In the genomic region with DNA sequence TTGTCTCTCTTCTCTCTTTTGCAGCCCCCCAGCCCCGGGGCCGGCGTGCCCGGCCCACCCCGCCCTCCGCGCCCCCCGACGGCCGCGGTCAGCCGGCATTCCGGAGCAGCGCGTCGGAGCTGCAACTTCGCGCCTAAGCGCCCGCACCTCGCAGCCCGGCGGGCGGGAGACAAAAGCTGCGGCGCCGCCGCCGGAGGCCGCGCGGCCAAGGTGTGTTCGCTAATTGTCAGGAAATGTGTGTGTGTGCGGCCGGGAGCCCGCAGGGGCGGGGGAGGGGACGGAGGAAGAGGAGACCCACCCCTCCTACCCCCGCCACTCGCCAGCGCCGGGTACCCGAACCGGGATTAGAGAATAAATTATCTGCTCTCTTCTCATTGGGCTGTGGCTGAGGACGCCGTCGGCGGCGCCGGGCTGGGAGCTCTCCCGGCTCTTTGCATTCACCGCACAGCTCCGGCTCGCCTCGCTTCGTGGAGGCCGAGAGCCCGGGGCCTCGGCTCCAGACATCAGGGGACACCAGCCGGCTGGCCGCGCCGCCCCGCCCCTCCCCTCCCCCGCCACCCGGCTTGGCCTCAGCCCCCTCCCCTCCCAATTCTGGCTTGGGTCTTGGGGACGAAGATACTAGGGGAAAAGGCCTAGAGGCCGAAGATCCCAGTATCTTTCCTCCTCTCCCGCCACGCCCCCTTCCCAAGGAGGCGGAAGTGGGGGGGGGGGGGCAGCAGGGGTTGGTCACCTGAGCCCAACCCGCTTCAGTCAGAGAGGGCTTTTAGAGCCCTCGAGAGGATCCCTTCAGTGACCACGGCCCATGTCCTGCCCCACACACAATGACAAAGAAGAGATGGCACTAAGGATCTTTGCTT, we compare ENCODE assay signal across 1 cellular context.
TF ChIP-seq lines count a peak whose summit lies in the region.

No MANE protein-coding gene starts in this region.

TF ChIP-seq in H1, 55 proteins besides CTCF, POLR2A, EP300 and RAD21:
- TF ChIP-seq BCL11A (IDR thresholded peaks at IDR 0.05; ENCODE audit: low read depth in 2 of 2, low read length in 2 of 2) (no peak), CHD1 (IDR thresholded peaks at IDR 0.05; ENCODE audit: low read depth, low read length) (no peak), BRCA1 (IDR thresholded peaks at IDR 0.05; ENCODE audit: low read depth, low read length) (no peak), TBP (IDR thresholded peaks at IDR 0.05; ENCODE audit: low read depth, low read length) (peak; percentile 52), TAF7 (optimal IDR thresholded peaks at IDR 0.05; ENCODE audit: borderline replicate concordance, low read depth, low read length) (peak; percentile 62), CBX5 (IDR thresholded peaks at IDR 0.05; ENCODE audit: low read depth, low read length) (no peak), RNF2 (IDR thresholded peaks at IDR 0.05; ENCODE audit: borderline replicate concordance, low read depth, low read length, missing control alignments, poor library complexity, severe bottlenecking) (no peak), MAX (IDR thresholded peaks at IDR 0.05) (0 out of 2 replicates have a peak, but pooled peaks have one; percentile 20), SP4 (IDR thresholded peaks at IDR 0.05; ENCODE audit: low read length) (no peak), TAF1 (IDR thresholded peaks at IDR 0.05; ENCODE audit: low read depth, low read length) (peak; percentile 66), PHF8 (conservative IDR thresholded peaks at IDR 0.05; ENCODE audit: low read depth, low read length) (no peak), SIRT6 (IDR thresholded peaks at IDR 0.05; ENCODE audit: low read length) (no peak), ASH2L (IDR thresholded peaks at IDR 0.05; ENCODE audit: low read length) (no peak), KDM4A (IDR thresholded peaks at IDR 0.05; ENCODE audit: low read depth, low read length, severe bottlenecking) (peak; percentile 1), CREB1 (IDR thresholded peaks at IDR 0.05) (0 out of 2 replicates have a peak, but pooled peaks have one; percentile 7), SP2 (IDR thresholded peaks at IDR 0.05; ENCODE audit: low read length) (no peak), EZH2 (IDR thresholded peaks at IDR 0.05; ENCODE audit: low read depth, low read length, severe bottlenecking) (no peak), KDM1A (IDR thresholded peaks at IDR 0.05; ENCODE audit: borderline replicate concordance, low read length) (no peak), YY1 (IDR thresholded peaks at IDR 0.05; ENCODE audit: low read depth, low read length) (no peak), KDM5A (IDR thresholded peaks at IDR 0.05; ENCODE audit: low read length) (no peak), GABPA (IDR thresholded peaks at IDR 0.05; ENCODE audit: borderline replicate concordance, insufficient read depth, low read length) (no peak), POLR2AphosphoS5 (IDR thresholded peaks at IDR 0.05; ENCODE audit: low read depth, low read length) (peak; percentile 16; the same call in 1 of the 2 replicates), EGR1 (IDR thresholded peaks at IDR 0.05; ENCODE audit: borderline replicate concordance, low read depth, low read length) (0 out of 2 replicates have a peak, but pooled peaks have one; percentile 14)
- TF ChIP-seq, protein P1, sequence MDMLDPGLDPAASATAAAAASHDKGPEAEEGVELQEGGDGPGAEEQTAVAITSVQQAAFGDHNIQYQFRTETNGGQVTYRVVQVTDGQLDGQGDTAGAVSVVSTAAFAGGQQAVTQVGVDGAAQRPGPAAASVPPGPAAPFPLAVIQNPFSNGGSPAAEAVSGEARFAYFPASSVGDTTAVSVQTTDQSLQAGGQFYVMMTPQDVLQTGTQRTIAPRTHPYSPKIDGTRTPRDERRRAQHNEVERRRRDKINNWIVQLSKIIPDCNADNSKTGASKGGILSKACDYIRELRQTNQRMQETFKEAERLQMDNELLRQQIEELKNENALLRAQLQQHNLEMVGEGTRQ (IDR thresholded peaks at IDR 0.05; ENCODE audit: low read length) = no peak
- TF ChIP-seq, protein P2, sequence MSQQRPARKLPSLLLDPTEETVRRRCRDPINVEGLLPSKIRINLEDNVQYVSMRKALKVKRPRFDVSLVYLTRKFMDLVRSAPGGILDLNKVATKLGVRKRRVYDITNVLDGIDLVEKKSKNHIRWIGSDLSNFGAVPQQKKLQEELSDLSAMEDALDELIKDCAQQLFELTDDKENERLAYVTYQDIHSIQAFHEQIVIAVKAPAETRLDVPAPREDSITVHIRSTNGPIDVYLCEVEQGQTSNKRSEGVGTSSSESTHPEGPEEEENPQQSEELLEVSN (IDR thresholded peaks at IDR 0.05) = peak; percentile 60
- TF ChIP-seq, protein P3, sequence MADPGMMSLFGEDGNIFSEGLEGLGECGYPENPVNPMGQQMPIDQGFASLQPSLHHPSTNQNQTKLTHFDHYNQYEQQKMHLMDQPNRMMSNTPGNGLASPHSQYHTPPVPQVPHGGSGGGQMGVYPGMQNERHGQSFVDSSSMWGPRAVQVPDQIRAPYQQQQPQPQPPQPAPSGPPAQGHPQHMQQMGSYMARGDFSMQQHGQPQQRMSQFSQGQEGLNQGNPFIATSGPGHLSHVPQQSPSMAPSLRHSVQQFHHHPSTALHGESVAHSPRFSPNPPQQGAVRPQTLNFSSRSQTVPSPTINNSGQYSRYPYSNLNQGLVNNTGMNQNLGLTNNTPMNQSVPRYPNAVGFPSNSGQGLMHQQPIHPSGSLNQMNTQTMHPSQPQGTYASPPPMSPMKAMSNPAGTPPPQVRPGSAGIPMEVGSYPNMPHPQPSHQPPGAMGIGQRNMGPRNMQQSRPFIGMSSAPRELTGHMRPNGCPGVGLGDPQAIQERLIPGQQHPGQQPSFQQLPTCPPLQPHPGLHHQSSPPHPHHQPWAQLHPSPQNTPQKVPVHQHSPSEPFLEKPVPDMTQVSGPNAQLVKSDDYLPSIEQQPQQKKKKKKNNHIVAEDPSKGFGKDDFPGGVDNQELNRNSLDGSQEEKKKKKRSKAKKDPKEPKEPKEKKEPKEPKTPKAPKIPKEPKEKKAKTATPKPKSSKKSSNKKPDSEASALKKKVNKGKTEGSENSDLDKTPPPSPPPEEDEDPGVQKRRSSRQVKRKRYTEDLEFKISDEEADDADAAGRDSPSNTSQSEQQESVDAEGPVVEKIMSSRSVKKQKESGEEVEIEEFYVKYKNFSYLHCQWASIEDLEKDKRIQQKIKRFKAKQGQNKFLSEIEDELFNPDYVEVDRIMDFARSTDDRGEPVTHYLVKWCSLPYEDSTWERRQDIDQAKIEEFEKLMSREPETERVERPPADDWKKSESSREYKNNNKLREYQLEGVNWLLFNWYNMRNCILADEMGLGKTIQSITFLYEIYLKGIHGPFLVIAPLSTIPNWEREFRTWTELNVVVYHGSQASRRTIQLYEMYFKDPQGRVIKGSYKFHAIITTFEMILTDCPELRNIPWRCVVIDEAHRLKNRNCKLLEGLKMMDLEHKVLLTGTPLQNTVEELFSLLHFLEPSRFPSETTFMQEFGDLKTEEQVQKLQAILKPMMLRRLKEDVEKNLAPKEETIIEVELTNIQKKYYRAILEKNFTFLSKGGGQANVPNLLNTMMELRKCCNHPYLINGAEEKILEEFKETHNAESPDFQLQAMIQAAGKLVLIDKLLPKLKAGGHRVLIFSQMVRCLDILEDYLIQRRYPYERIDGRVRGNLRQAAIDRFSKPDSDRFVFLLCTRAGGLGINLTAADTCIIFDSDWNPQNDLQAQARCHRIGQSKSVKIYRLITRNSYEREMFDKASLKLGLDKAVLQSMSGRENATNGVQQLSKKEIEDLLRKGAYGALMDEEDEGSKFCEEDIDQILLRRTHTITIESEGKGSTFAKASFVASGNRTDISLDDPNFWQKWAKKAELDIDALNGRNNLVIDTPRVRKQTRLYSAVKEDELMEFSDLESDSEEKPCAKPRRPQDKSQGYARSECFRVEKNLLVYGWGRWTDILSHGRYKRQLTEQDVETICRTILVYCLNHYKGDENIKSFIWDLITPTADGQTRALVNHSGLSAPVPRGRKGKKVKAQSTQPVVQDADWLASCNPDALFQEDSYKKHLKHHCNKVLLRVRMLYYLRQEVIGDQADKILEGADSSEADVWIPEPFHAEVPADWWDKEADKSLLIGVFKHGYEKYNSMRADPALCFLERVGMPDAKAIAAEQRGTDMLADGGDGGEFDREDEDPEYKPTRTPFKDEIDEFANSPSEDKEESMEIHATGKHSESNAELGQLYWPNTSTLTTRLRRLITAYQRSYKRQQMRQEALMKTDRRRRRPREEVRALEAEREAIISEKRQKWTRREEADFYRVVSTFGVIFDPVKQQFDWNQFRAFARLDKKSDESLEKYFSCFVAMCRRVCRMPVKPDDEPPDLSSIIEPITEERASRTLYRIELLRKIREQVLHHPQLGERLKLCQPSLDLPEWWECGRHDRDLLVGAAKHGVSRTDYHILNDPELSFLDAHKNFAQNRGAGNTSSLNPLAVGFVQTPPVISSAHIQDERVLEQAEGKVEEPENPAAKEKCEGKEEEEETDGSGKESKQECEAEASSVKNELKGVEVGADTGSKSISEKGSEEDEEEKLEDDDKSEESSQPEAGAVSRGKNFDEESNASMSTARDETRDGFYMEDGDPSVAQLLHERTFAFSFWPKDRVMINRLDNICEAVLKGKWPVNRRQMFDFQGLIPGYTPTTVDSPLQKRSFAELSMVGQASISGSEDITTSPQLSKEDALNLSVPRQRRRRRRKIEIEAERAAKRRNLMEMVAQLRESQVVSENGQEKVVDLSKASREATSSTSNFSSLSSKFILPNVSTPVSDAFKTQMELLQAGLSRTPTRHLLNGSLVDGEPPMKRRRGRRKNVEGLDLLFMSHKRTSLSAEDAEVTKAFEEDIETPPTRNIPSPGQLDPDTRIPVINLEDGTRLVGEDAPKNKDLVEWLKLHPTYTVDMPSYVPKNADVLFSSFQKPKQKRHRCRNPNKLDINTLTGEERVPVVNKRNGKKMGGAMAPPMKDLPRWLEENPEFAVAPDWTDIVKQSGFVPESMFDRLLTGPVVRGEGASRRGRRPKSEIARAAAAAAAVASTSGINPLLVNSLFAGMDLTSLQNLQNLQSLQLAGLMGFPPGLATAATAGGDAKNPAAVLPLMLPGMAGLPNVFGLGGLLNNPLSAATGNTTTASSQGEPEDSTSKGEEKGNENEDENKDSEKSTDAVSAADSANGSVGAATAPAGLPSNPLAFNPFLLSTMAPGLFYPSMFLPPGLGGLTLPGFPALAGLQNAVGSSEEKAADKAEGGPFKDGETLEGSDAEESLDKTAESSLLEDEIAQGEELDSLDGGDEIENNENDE (IDR thresholded peaks at IDR 0.05; ENCODE audit: insufficient replicate concordance, low read length) = no peak
